ENCODE assay signal across 10 cellular contexts in the genomic region with DNA sequence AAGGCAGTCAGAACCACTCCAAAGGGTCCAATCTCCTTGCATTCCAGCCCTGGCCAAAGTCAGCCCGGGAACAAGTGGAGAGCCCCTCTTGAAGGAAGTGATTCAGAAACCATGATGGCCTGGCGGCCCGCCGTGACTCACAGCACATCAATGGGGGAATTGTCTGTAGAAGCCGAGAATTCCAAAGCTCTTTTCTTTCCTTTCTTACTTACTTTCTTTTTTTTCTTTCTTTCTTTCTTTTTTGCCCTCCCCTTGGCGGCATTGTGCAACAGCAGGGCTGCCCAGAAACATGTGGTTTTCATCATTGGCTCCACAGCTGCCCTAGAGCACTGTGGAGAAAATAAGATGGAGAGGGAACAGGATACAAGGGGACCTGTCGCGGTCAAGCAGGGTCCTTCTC.
A peak's percentile ranks its signal among the peaks of the same experiment; 100 is the strongest.
DNase-seq lines count a peak whose midpoint lies in the region; ATAC-seq and TF ChIP-seq lines count a peak whose summit lies in the region.
"Had no signal": no experiment of that assay in that cellular context is flagged by ENCODE, and none has a peak within 500 bp of the region (broad histone marks: within the 10 kb centered on the region; RNA-seq: fewer than 3 reads in every experiment).

No MANE protein-coding gene starts in this region.

- H3K9me3 ChIP-seq in SJSA1 (replicated peaks) (no peaks in the 10 kb centered on the region), osteoblast (ENCODE audit: low read depth, low read length) (no peaks in the 10 kb centered on the region)

- POLR2A ChIA-PET in activated CD8-positive, alpha-beta T cell treated with anti-CD3 and anti-CD28 coated beads for 36 hours (lab: Charles Lee) = interaction anchor here (2.2 kb wide), 1 partner anchor 135 kb away, joined by 9 read pairs; no protein-coding TSS in a partner anchor

- no peak overlapping the region for H3K4me3 Mint-ChIP-seq in activated CD8-positive, alpha-beta T cell treated with anti-CD3 and anti-CD28 coated beads for 36 hours
- H3K4me3 Mint-ChIP-seq in activated T-helper 2 cell treated with anti-CD3 and anti-CD28 coated beads, Interferon-gamma antibody, Interleukin-2, Interleukin-4, amounts not matched to agents 10 μg/mL and 5 μg/mL and 100 μg/mL, durations not matched to agents 14 hours and 24 hours and 36 hours (ENCODE audit: low read depth) = no peak overlapping the region

- no peaks in the 10 kb centered on the region for H3K79me2 ChIP-seq in osteoblast (ENCODE audit: insufficient read depth, low read length)

- peak; percentile 82 for DNase-seq in AG08395 (ENCODE audit: low spot score)
- DNase-seq in SJSA1 (ENCODE audit: low read depth in 1 of 2, low spot score in 2 of 2) = peak; percentile 89 to 92
- peak; percentile 92 for DNase-seq in fibroblast of villous mesenchyme (ENCODE audit: low read depth)
- peak; percentile 92 for DNase-seq in osteoblast (ENCODE audit: insufficient read length, low spot score, missing footprints)
- DNase-seq in activated CD8-positive, alpha-beta T cell treated with anti-CD3 and anti-CD28 coated beads for 36 hours = no peak
- DNase-seq in 8988T = no peak
- no peak for DNase-seq in activated T-helper 2 cell treated with anti-CD3 and anti-CD28 coated beads, Interferon-gamma antibody, Interleukin-2, Interleukin-4, amounts not matched to agents 10 μg/mL and 5 μg/mL and 100 μg/mL, durations not matched to agents 14 hours and 24 hours and 36 hours (ENCODE audit: low spot score)
- DNase-seq: activated gamma-delta T cell treated with Interleukin-2 at 50 U/mL for 16 hours, NCI-H526 treated with DMSO at 0.1 percent for 48 hours had no signal

- intact Hi-C loops in activated CD8-positive, alpha-beta T cell treated with anti-CD3 and anti-CD28 coated beads for 36 hours (cut with micrococcal nuclease) = loop anchor here (2.0 kb wide), 1 partner anchor 136 kb away; no protein-coding TSS in a partner anchor
- intact Hi-C loops in activated T-helper 2 cell treated with anti-CD3 and anti-CD28 coated beads, Interferon-gamma antibody, Interleukin-2, Interleukin-4, amounts not matched to agents 10 μg/mL and 5 μg/mL and 100 μg/mL, durations not matched to agents 14 hours and 24 hours and 36 hours (cut with micrococcal nuclease) = no loop called here

- H2AFZ ChIP-seq in osteoblast (ENCODE audit: low read length) = peak overlapping the region; percentile 14

- CTCF ChIA-PET in activated CD8-positive, alpha-beta T cell treated with anti-CD3 and anti-CD28 coated beads for 36 hours (lab: Charles Lee) = interaction anchor here (1.0 to 3.5 kb wide), 11 partner anchors 11 to 324 kb away, joined by 3 to 119 read pairs (median 4); no protein-coding TSS in a partner anchor

- H3K9me3 Mint-ChIP-seq in activated CD8-positive, alpha-beta T cell treated with anti-CD3 and anti-CD28 coated beads for 36 hours = no peaks in the 10 kb centered on the region
- H3K9me3 Mint-ChIP-seq in activated T-helper 2 cell treated with anti-CD3 and anti-CD28 coated beads, Interferon-gamma antibody, Interleukin-2, Interleukin-4, amounts not matched to agents 10 μg/mL and 5 μg/mL and 100 μg/mL, durations not matched to agents 14 hours and 24 hours and 36 hours = no peaks in the 10 kb centered on the region

- ATAC-seq in GM19035 (IDR thresholded peaks at IDR 0.05; ENCODE audit: unreplicated experiment) = no peak
- ATAC-seq in activated CD8-positive, alpha-beta T cell treated with anti-CD3 and anti-CD28 coated beads for 36 hours = no peak

- H3K4me3 ChIP-seq in SJSA1 (no peak overlapping the region), fibroblast of villous mesenchyme (ENCODE audit: low read depth, low read length) (no peak overlapping the region), osteoblast (ENCODE audit: insufficient read depth, low read length) (no peak overlapping the region)

- H3K27ac ChIP-seq in SJSA1 = peak overlapping the region; percentile 27
- H3K27ac ChIP-seq in osteoblast (ENCODE audit: low read depth, low read length) = peak overlapping the region; percentile 75

- H3K36me3 Mint-ChIP-seq in activated CD8-positive, alpha-beta T cell treated with anti-CD3 and anti-CD28 coated beads for 36 hours (ENCODE audit: low read depth) = no peaks in the 10 kb centered on the region
- H3K36me3 Mint-ChIP-seq in activated T-helper 2 cell treated with anti-CD3 and anti-CD28 coated beads, Interferon-gamma antibody, Interleukin-2, Interleukin-4, amounts not matched to agents 10 μg/mL and 5 μg/mL and 100 μg/mL, durations not matched to agents 14 hours and 24 hours and 36 hours (ENCODE audit: low read depth) = no peaks in the 10 kb centered on the region

- TF ChIP-seq CTCF in fibroblast of villous mesenchyme (IDR thresholded peaks at IDR 0.05; ENCODE audit: insufficient read depth, low read depth, low read length) (no peak), osteoblast (IDR thresholded peaks at IDR 0.05; ENCODE audit: extremely low read depth, low read depth, low read length) (no peak)
- TF ChIP-seq CTCF in activated CD8-positive, alpha-beta T cell treated with anti-CD3 and anti-CD28 coated beads for 36 hours (IDR thresholded peaks at IDR 0.05) = no peak

- no peaks in the 10 kb centered on the region for H4K20me1 ChIP-seq in osteoblast (ENCODE audit: insufficient read depth, low read length)

- peak overlapping the region; percentile 51 for H3K4me2 ChIP-seq in osteoblast (ENCODE audit: insufficient read depth, low read length)

- no peaks in the 10 kb centered on the region for H3K27me3 ChIP-seq in SJSA1 (replicated peaks)
- no peaks in the 10 kb centered on the region for H3K27me3 ChIP-seq in osteoblast (ENCODE audit: insufficient read depth, low read length)

- no peak overlapping the region for H3K27ac Mint-ChIP-seq in activated CD8-positive, alpha-beta T cell treated with anti-CD3 and anti-CD28 coated beads for 36 hours
- no peak overlapping the region for H3K27ac Mint-ChIP-seq in activated T-helper 2 cell treated with anti-CD3 and anti-CD28 coated beads, Interferon-gamma antibody, Interleukin-2, Interleukin-4, amounts not matched to agents 10 μg/mL and 5 μg/mL and 100 μg/mL, durations not matched to agents 14 hours and 24 hours and 36 hours

- H3K36me3 ChIP-seq in SJSA1 (no peaks in the 10 kb centered on the region), osteoblast (ENCODE audit: insufficient read depth, low read length) (no peaks in the 10 kb centered on the region)

- peaks cover 2% of the 10 kb centered on the region for H3K4me1 Mint-ChIP-seq in activated CD8-positive, alpha-beta T cell treated with anti-CD3 and anti-CD28 coated beads for 36 hours (ENCODE audit: low read depth)
- no peaks in the 10 kb centered on the region for H3K4me1 Mint-ChIP-seq in activated T-helper 2 cell treated with anti-CD3 and anti-CD28 coated beads, Interferon-gamma antibody, Interleukin-2, Interleukin-4, amounts not matched to agents 10 μg/mL and 5 μg/mL and 100 μg/mL, durations not matched to agents 14 hours and 24 hours and 36 hours (ENCODE audit: low read depth)

- peaks cover 6% of the 10 kb centered on the region for H3K27me3 Mint-ChIP-seq in activated CD8-positive, alpha-beta T cell treated with anti-CD3 and anti-CD28 coated beads for 36 hours
- peaks cover 5% of the 10 kb centered on the region for H3K27me3 Mint-ChIP-seq in activated T-helper 2 cell treated with anti-CD3 and anti-CD28 coated beads, Interferon-gamma antibody, Interleukin-2, Interleukin-4, amounts not matched to agents 10 μg/mL and 5 μg/mL and 100 μg/mL, durations not matched to agents 14 hours and 24 hours and 36 hours (ENCODE audit: low read depth)

- peaks cover 29% of the 10 kb centered on the region for H3K4me1 ChIP-seq in SJSA1 (replicated peaks)
- H3K4me1 ChIP-seq in osteoblast (ENCODE audit: insufficient read depth, low read length) = peaks cover 34% of the 10 kb centered on the region

Comparison
In these comparisons a context has a peak if more than half of its experiments do, and no peak if none do; other contexts are left out.
1. DNase-seq: peak in AG08395 (single experiment), SJSA1 (2 of 2), fibroblast of villous mesenchyme (single experiment) and osteoblast (single experiment); none in activated CD8-positive, alpha-beta T cell treated with anti-CD3 and anti-CD28 coated beads for 36 hours (single experiment), 8988T (single experiment) and activated T-helper 2 cell treated with anti-CD3 and anti-CD28 coated beads, Interferon-gamma antibody, Interleukin-2, Interleukin-4, amounts not matched to agents 10 μg/mL and 5 μg/mL and 100 μg/mL, durations not matched to agents 14 hours and 24 hours and 36 hours (single experiment).